Comparison of ENCODE assay signal across 1 cellular context in the genomic region with DNA sequence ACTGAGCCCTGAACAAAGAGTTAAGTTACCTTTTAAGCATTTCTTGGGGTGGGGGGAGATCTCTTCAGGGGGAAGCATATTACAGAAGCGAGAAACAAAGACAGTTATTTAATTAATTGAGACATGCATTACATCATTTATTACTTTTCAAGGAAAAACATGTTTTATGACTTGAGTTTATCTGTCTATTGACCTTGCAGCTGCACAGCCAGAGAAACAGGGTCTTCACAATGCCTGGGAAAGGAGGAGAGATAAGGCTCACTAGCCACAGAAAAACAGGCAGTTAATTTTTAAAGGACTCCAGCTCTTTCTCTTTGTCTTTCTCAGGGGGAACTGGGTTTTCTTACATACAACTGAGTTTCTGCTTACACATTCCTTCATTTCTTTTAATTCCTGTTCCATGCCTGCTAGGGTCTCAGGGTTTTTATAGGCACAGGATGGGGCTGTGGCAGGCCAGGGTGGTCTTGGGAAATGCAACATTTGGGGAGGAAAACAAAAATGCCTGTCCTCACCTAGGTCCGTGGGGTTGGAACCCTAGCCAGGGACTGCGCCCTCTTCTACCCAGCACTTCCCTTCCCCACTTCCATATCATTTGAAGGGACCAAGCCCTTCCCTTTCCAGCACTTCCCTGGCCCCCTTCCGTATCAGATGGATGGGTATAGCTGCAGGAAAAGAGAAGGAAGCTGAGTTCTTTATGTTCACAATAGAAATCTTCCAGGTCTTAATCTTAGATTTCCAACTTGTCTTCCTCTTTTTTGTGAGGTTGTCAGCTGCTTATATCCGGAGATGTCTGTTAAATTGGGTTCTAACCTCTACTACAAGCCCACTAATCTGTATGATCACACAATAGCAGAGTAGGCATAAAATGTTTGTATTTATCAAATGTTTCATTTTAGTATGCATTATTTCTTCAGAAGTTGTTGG.
TF ChIP-seq lines count a peak whose summit lies in the region.

No MANE protein-coding gene starts in this region.

TF ChIP-seq in HEK293T, 16 proteins besides CTCF, POLR2A, EP300 and RAD21:
- TF ChIP-seq BHLHE40 (IDR thresholded peaks at IDR 0.05; ENCODE audit: borderline replicate concordance) (no peak), FOXK2 (IDR thresholded peaks at IDR 0.05) (no peak)
